In the genomic region with DNA sequence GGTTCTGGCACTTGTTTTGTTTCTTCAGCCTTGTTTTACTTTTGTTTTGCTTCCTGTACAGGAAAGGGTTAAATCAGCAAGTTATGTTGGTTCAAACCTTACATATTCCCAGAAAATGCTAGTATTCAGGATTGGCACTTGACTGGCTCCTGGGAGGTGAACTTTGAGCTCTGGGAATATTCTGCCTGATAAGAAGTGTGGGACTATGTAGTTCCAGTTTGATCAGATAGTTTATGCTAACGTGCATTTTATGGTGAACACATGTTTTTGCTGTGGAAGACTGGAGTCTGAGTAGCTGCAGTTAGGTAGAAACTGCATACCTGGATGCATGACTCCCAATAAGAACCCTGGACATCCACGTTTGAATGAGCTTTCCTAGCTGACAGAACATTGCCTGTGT, we compare ENCODE assay signal across 35 cellular contexts.
"Had no signal": no experiment of that assay in that cellular context is flagged by ENCODE, and none has a peak within 500 bp of the region (broad histone marks: within the 10 kb centered on the region; RNA-seq: fewer than 3 reads in every experiment).

No MANE protein-coding gene starts in this region.

- DNase-seq: activated B cell treated with CpG ODN at 0.5 μM for 24 hours; activated CD4-positive, alpha-beta memory T cell treated with anti-CD3 and anti-CD28 coated beads, Interleukin-2, amount 10 ng/mL, durations not matched to agents 7 days and 5 days; activated CD4-positive, alpha-beta T cell treated with anti-CD3 and anti-CD28 coated beads for 4 hours; activated CD4-positive, alpha-beta T cell treated with anti-CD3 and anti-CD28 coated beads, Interleukin-2, amount 10 ng/mL, durations not matched to agents 24 days and 14 days; activated CD4-positive, alpha-beta T cell treated with anti-CD3 and anti-CD28 coated beads, Interleukin-2, amount 50 U/mL, for 1 hour; activated CD4-positive, alpha-beta T cell treated with anti-CD3 and anti-CD28 coated beads, Interleukin-2, amount 50 U/mL, for 4 hours; activated CD4-positive, CD25-positive, alpha-beta regulatory T cell treated with anti-CD3 and anti-CD28 coated beads, Interleukin-2, amount 50 U/mL, for 72 hours; activated CD8-positive, alpha-beta memory T cell treated with anti-CD3 and anti-CD28 coated beads for 24 hours; activated CD8-positive, alpha-beta memory T cell treated with anti-CD3 and anti-CD28 coated beads, Interleukin-2, amount 10 ng/mL, durations not matched to agents 7 days and 5 days; activated CD8-positive, alpha-beta memory T cell treated with anti-CD3 and anti-CD28 coated beads, Interleukin-2, amount 50 U/mL, for 48 hours; activated CD8-positive, alpha-beta T cell treated with anti-CD3 and anti-CD28 coated beads, Interleukin-2, amount 10 ng/mL, durations not matched to agents 7 days and 5 days; activated effector memory CD4-positive, alpha-beta T cell treated with Interleukin-2 at 50 U/mL for 16 hours; activated gamma-delta T cell; activated naive CD4-positive, alpha-beta T cell treated with anti-CD3 and anti-CD28 coated beads, Interleukin-2, amount 10 ng/mL, durations not matched to agents 7 days and 5 days; activated naive CD4-positive, alpha-beta T cell treated with Interleukin-2 at 50 U/mL for 16 hours; activated naive CD8-positive, alpha-beta T cell treated with anti-CD3 and anti-CD28 coated beads, Interleukin-2, amount 10 ng/mL, durations not matched to agents 7 days and 5 days; activated naive CD8-positive, alpha-beta T cell treated with anti-CD3 and anti-CD28 coated beads, Interleukin-2, amount 50 U/mL, for 24 hours; activated T-cell treated with anti-CD3 and anti-CD28 coated beads, Interleukin-2, amount 50 U/mL, for 24 hours; amygdala; anterior cingulate cortex; brain microvascular endothelial cell; central memory CD4-positive, alpha-beta T cell; SW 1271; T-helper 1 cell; T-helper 2 cell; T-helper 9 cell had no signal

- H3K36me3 ChIP-seq: ascending aorta, brain microvascular endothelial cell, breast epithelium had no signal

- H3K27me3 Mint-ChIP-seq: activated CD4-positive, alpha-beta memory T cell treated with anti-CD3 and anti-CD28 coated beads, Interleukin-2, amount 10 ng/mL, durations not matched to agents 7 days and 5 days; activated CD4-positive, alpha-beta T cell treated with anti-CD3 and anti-CD28 coated beads, Interleukin-2, amount 10 ng/mL, durations not matched to agents 24 days and 14 days; activated CD8-positive, alpha-beta memory T cell treated with anti-CD3 and anti-CD28 coated beads, Interleukin-2, amount 10 ng/mL, durations not matched to agents 7 days and 5 days; activated naive CD4-positive, alpha-beta T cell treated with anti-CD3 and anti-CD28 coated beads, Interleukin-2, amount 10 ng/mL, durations not matched to agents 7 days and 5 days had no signal

- H3K9me3 Mint-ChIP-seq: activated CD4-positive, alpha-beta T cell treated with anti-CD3 and anti-CD28 coated beads, Interleukin-2, amount 10 ng/mL, durations not matched to agents 24 days and 14 days; activated naive CD4-positive, alpha-beta T cell treated with anti-CD3 and anti-CD28 coated beads, Interleukin-2, amount 10 ng/mL, durations not matched to agents 7 days and 5 days had no signal

- H3K27me3 ChIP-seq: ascending aorta, brain microvascular endothelial cell, breast epithelium had no signal

- H3K4me1 ChIP-seq: ascending aorta, breast epithelium had no signal

- FAIRE-seq: TTC549 had no signal

- H3K4me3 Mint-ChIP-seq: activated B cell treated with CpG ODN at 0.5 μM for 24 hours; activated CD4-positive, alpha-beta memory T cell treated with anti-CD3 and anti-CD28 coated beads, Interleukin-2, amount 10 ng/mL, durations not matched to agents 7 days and 5 days; activated CD4-positive, alpha-beta T cell treated with anti-CD3 and anti-CD28 coated beads, Interleukin-2, amount 10 ng/mL, durations not matched to agents 24 days and 14 days; activated CD8-positive, alpha-beta memory T cell treated with anti-CD3 and anti-CD28 coated beads, Interleukin-2, amount 10 ng/mL, durations not matched to agents 7 days and 5 days; activated CD8-positive, alpha-beta T cell treated with anti-CD3 and anti-CD28 coated beads, Interleukin-2, amount 10 ng/mL, durations not matched to agents 7 days and 5 days; activated naive CD4-positive, alpha-beta T cell treated with anti-CD3 and anti-CD28 coated beads, Interleukin-2, amount 10 ng/mL, durations not matched to agents 7 days and 5 days; activated naive CD4-positive, alpha-beta T cell treated with anti-CD3 and anti-CD28 coated beads, Interleukin-2, amount 50 U/mL, for 24 hours; activated naive CD8-positive, alpha-beta T cell; activated naive CD8-positive, alpha-beta T cell treated with anti-CD3 and anti-CD28 coated beads, Interleukin-2, amount 10 ng/mL, durations not matched to agents 7 days and 5 days; activated naive CD8-positive, alpha-beta T cell treated with anti-CD3 and anti-CD28 coated beads, Interleukin-2, amount 50 U/mL, for 24 hours; activated T-cell treated with anti-CD3 and anti-CD28 coated beads, Interleukin-2, amount 50 U/mL, for 24 hours; T-helper 1 cell treated with Interleukin-12 subunit alpha and Interleukin-12 subunit beta and Interleukin-4 antibody, amounts not matched to agents 30 μg/mL and 1 μg/mL, for 36 hours; T-helper 2 cell treated with Interferon-gamma antibody and Interleukin-4, amounts not matched to agents 5 μg/mL and 100 μg/mL, for 36 hours had no signal

- H3K4me3 ChIP-seq: ascending aorta, breast epithelium had no signal

- H3K4me1 Mint-ChIP-seq: activated B cell treated with CpG ODN at 0.5 μM for 24 hours; activated CD4-positive, alpha-beta memory T cell treated with anti-CD3 and anti-CD28 coated beads, Interleukin-2, amount 10 ng/mL, durations not matched to agents 7 days and 5 days; activated CD4-positive, alpha-beta T cell treated with anti-CD3 and anti-CD28 coated beads, Interleukin-2, amount 10 ng/mL, durations not matched to agents 24 days and 14 days; activated CD8-positive, alpha-beta memory T cell treated with anti-CD3 and anti-CD28 coated beads, Interleukin-2, amount 10 ng/mL, durations not matched to agents 7 days and 5 days; activated naive CD4-positive, alpha-beta T cell treated with anti-CD3 and anti-CD28 coated beads, Interleukin-2, amount 10 ng/mL, durations not matched to agents 7 days and 5 days; activated naive CD4-positive, alpha-beta T cell treated with anti-CD3 and anti-CD28 coated beads, Interleukin-2, amount 50 U/mL, for 24 hours; activated naive CD8-positive, alpha-beta T cell treated with anti-CD3 and anti-CD28 coated beads, Interleukin-2, amount 10 ng/mL, durations not matched to agents 7 days and 5 days; activated naive CD8-positive, alpha-beta T cell treated with anti-CD3 and anti-CD28 coated beads, Interleukin-2, amount 50 U/mL, for 24 hours had no signal

- ATAC-seq: activated CD8-positive, alpha-beta memory T cell treated with anti-CD3 and anti-CD28 coated beads, Interleukin-2, amount 10 ng/mL, durations not matched to agents 7 days and 5 days; activated CD8-positive, alpha-beta T cell treated with anti-CD3 and anti-CD28 coated beads, Interleukin-2, amount 10 ng/mL, durations not matched to agents 7 days and 5 days; activated naive CD8-positive, alpha-beta T cell treated with anti-CD3 and anti-CD28 coated beads, Interleukin-2, amount 50 U/mL, for 24 hours had no signal

- H3K27ac Mint-ChIP-seq: activated B cell treated with CpG ODN at 0.5 μM for 24 hours; activated CD4-positive, alpha-beta memory T cell treated with anti-CD3 and anti-CD28 coated beads, Interleukin-2, amount 10 ng/mL, durations not matched to agents 7 days and 5 days; activated CD4-positive, alpha-beta T cell treated with anti-CD3 and anti-CD28 coated beads, Interleukin-2, amount 10 ng/mL, durations not matched to agents 24 days and 14 days; activated CD8-positive, alpha-beta memory T cell treated with anti-CD3 and anti-CD28 coated beads, Interleukin-2, amount 10 ng/mL, durations not matched to agents 7 days and 5 days; activated CD8-positive, alpha-beta T cell treated with anti-CD3 and anti-CD28 coated beads, Interleukin-2, amount 10 ng/mL, durations not matched to agents 7 days and 5 days; activated naive CD4-positive, alpha-beta T cell treated with anti-CD3 and anti-CD28 coated beads, Interleukin-2, amount 10 ng/mL, durations not matched to agents 7 days and 5 days; activated naive CD4-positive, alpha-beta T cell treated with anti-CD3 and anti-CD28 coated beads, Interleukin-2, amount 50 U/mL, for 24 hours; activated naive CD8-positive, alpha-beta T cell; activated naive CD8-positive, alpha-beta T cell treated with anti-CD3 and anti-CD28 coated beads, Interleukin-2, amount 10 ng/mL, durations not matched to agents 7 days and 5 days; activated naive CD8-positive, alpha-beta T cell treated with anti-CD3 and anti-CD28 coated beads, Interleukin-2, amount 50 U/mL, for 24 hours; activated T-cell treated with anti-CD3 and anti-CD28 coated beads, Interleukin-2, amount 50 U/mL, for 24 hours; activated T-helper 2 cell treated with anti-CD3 and anti-CD28 coated beads, Interferon-gamma antibody, Interleukin-2, Interleukin-4, amounts not matched to agents 10 μg/mL and 5 μg/mL and 100 μg/mL, durations not matched to agents 14 hours and 24 hours and 36 hours; T-helper 1 cell treated with Interleukin-12 subunit alpha and Interleukin-12 subunit beta and Interleukin-4 antibody, amounts not matched to agents 30 μg/mL and 1 μg/mL, for 36 hours; T-helper 2 cell treated with Interferon-gamma antibody and Interleukin-4, amounts not matched to agents 5 μg/mL and 100 μg/mL, for 36 hours had no signal

- H3K27ac ChIP-seq: ascending aorta, brain microvascular endothelial cell, breast epithelium, VCaP had no signal

- H3K36me3 Mint-ChIP-seq: activated CD8-positive, alpha-beta memory T cell treated with anti-CD3 and anti-CD28 coated beads, Interleukin-2, amount 10 ng/mL, durations not matched to agents 7 days and 5 days; activated naive CD4-positive, alpha-beta T cell treated with anti-CD3 and anti-CD28 coated beads, Interleukin-2, amount 10 ng/mL, durations not matched to agents 7 days and 5 days; activated naive CD8-positive, alpha-beta T cell; activated naive CD8-positive, alpha-beta T cell treated with anti-CD3 and anti-CD28 coated beads, Interleukin-2, amount 10 ng/mL, durations not matched to agents 7 days and 5 days had no signal
